In the genomic region with DNA sequence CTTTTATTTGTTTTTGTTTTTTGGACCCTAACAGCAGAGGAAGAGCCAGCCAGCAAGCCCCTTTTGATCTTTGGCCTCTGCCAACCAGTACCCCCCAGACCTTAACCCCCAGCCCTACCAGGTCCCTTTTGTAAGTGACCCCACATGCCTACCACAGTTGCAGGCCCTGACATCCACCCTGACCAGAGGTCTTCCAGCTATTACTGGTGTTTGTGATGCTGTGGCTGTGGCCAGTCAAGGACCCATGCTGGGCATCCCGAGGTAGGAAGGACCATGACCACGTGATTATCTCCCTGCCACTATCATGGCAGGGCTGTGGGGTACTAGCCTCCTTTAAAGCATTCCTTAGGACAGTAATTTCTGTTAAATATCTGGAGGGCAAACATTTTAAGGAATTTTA, we compare ENCODE assay signal across 21 cellular contexts. TPM values are rescaled to one million over a fixed set of nuclear protein-coding genes. Genes with fewer than 3 reads are reported as not detected.
DNase-seq lines count a peak whose midpoint lies in the region; ATAC-seq and TF ChIP-seq lines count a peak whose summit lies in the region.
"Had no signal": no experiment of that assay in that cellular context is flagged by ENCODE, and none has a peak within 500 bp of the region (broad histone marks: within the 10 kb centered on the region; RNA-seq: fewer than 3 reads in every experiment).

No MANE protein-coding gene starts in this region.

- H3K4me3 ChIP-seq in GM23248 (no peak overlapping the region), RWPE2 (ENCODE audit: severe bottlenecking) (no peak overlapping the region), osteoblast (ENCODE audit: insufficient read depth, low read length) (no peak overlapping the region)

- peak overlapping the region in 4 of 10 donors; percentile 5 to 83 (median 42) for H3K27ac Mint-ChIP-seq in naive thymus-derived CD8-positive, alpha-beta T cell
- H3K27ac Mint-ChIP-seq: IgD-negative memory B cell had no signal

- H3K36me3 ChIP-seq in GM23248 (ENCODE audit: low read depth) = peaks cover 15% of the 10 kb centered on the region; the same call in 1 of the 2 replicates
- H3K36me3 ChIP-seq in RWPE2 (ENCODE audit: low read depth) = peaks cover 70% of the 10 kb centered on the region
- H3K36me3 ChIP-seq in osteoblast (ENCODE audit: insufficient read depth, low read length) = peaks cover 25% of the 10 kb centered on the region

- DNase-seq in GM23248 = no peak
- DNase-seq in RWPE2 (ENCODE audit: low spot score) = no peak
- DNase-seq in foreskin keratinocyte = no peak
- no peak for DNase-seq in osteoblast (ENCODE audit: insufficient read length, low spot score, missing footprints)
- no peak for DNase-seq in naive thymus-derived CD8-positive, alpha-beta T cell
- DNase-seq in cortex of kidney (lab: John Stamatoyannopoulos, UW) = no peak
- DNase-seq: CD4-positive, CD25-positive, alpha-beta regulatory T cell; COR-L47; DMS79; GOT3; Kasumi-1; NCI-H1417 treated with DMSO at 0.1 percent for 48 hours; NCI-H187; NCI-H446; NCI-H526; OCI-M1; SHP77 had no signal

- H3K4me1 Mint-ChIP-seq in naive thymus-derived CD8-positive, alpha-beta T cell = peaks cover 35 to 82% (median 77%) of the 10 kb centered on the region in 4 donors

- in situ Hi-C loops in GM23248 (cut with MboI) = no loop called here

- H3K27me3 ChIP-seq in GM23248 (replicated peaks; ENCODE audit: insufficient read depth) (no peaks in the 10 kb centered on the region), RWPE2 (ENCODE audit: insufficient read depth, poor library complexity, severe bottlenecking) (no peaks in the 10 kb centered on the region), foreskin keratinocyte (no peaks in the 10 kb centered on the region), osteoblast (ENCODE audit: insufficient read depth, low read length) (no peaks in the 10 kb centered on the region)

- no peaks in the 10 kb centered on the region for H3K9me3 Mint-ChIP-seq in naive thymus-derived CD8-positive, alpha-beta T cell
- H3K9me3 Mint-ChIP-seq: IgD-negative memory B cell had no signal

- no peak for ATAC-seq in RWPE2 (ENCODE audit: low read depth)
- ATAC-seq in foreskin keratinocyte = no peak
- ATAC-seq in naive thymus-derived CD8-positive, alpha-beta T cell = no peak
- ATAC-seq in HG03565 (IDR thresholded peaks at IDR 0.05; ENCODE audit: unreplicated experiment) = no peak
- no peak for ATAC-seq in GM19324 (IDR thresholded peaks at IDR 0.05; ENCODE audit: low FRiP score, unreplicated experiment)
- ATAC-seq: HCT116 had no signal

- no peaks in the 10 kb centered on the region for H3K27me3 Mint-ChIP-seq in naive thymus-derived CD8-positive, alpha-beta T cell
- H3K27me3 Mint-ChIP-seq: CD4-positive, CD25-positive, alpha-beta regulatory T cell; IgD-negative memory B cell had no signal

- H3K36me3 Mint-ChIP-seq in naive thymus-derived CD8-positive, alpha-beta T cell = peaks cover 0 to 80% (median 5%) of the 10 kb centered on the region in 3 donors

- peaks cover 100% of the 10 kb centered on the region for H3K79me2 ChIP-seq in GM23248 (ENCODE audit: insufficient read depth)
- H3K79me2 ChIP-seq in osteoblast (ENCODE audit: insufficient read depth, low read length) = peaks cover 97% of the 10 kb centered on the region

- H3K4me2 ChIP-seq in GM23248 (ENCODE audit: unreplicated experiment) = no peak overlapping the region
- no peak overlapping the region for H3K4me2 ChIP-seq in osteoblast (ENCODE audit: insufficient read depth, low read length)

- H3K9me3 ChIP-seq in GM23248 (ENCODE audit: low read depth) = no peaks in the 10 kb centered on the region
- peaks cover 3% of the 10 kb centered on the region for H3K9me3 ChIP-seq in RWPE2 (ENCODE audit: severe bottlenecking)
- H3K9me3 ChIP-seq in osteoblast (ENCODE audit: low read depth, low read length) = no peaks in the 10 kb centered on the region

- POLR2A ChIA-PET in naive thymus-derived CD8-positive, alpha-beta T cell (lab: Charles Lee) = interaction anchor here (0.7 to 3.1 kb wide), 3 partner anchors 8 to 18 kb away, joined by 3 to 17 read pairs (median 5); a partner anchor contains a TSS

- peak overlapping the region in 2 of 10 donors; percentile 10 to 43 for H3K4me3 Mint-ChIP-seq in naive thymus-derived CD8-positive, alpha-beta T cell
- H3K4me3 Mint-ChIP-seq: IgD-negative memory B cell had no signal

- no peak overlapping the region for H2AFZ ChIP-seq in GM23248
- H2AFZ ChIP-seq in osteoblast (ENCODE audit: low read length) = no peak overlapping the region

- H3K9me2 ChIP-seq in GM23248 (ENCODE audit: insufficient read depth) = no peaks in the 10 kb centered on the region

- no peak overlapping the region for H3K9ac ChIP-seq in GM23248

- 75 to 84% methylated on average over 2 of the region's 2 CpGs for WGBS in GM23248 (ENCODE audit: low coverage in 1 of 2, low lambda C conversion rate in 2 of 2, missing lambda C conversion rate in 2 of 2), 2 experiments

- TF ChIP-seq CTCF in RWPE2 (IDR thresholded peaks at IDR 0.05; ENCODE audit: poor library complexity, severe bottlenecking) = no peak
- no peak for TF ChIP-seq CTCF in foreskin keratinocyte (conservative IDR thresholded peaks at IDR 0.05)
- TF ChIP-seq CTCF in osteoblast (IDR thresholded peaks at IDR 0.05; ENCODE audit: extremely low read depth, low read depth, low read length) = no peak

- H4K20me1 ChIP-seq in GM23248 (ENCODE audit: insufficient read depth) = peaks cover 7% of the 10 kb centered on the region; the same call in 1 of the 2 replicates
- H4K20me1 ChIP-seq in osteoblast (ENCODE audit: insufficient read depth, low read length) = peaks cover 79% of the 10 kb centered on the region

- H3F3A ChIP-seq in GM23248 (ENCODE audit: insufficient read depth) = peaks cover 43% of the 10 kb centered on the region

- peaks cover 40% of the 10 kb centered on the region for H3K4me1 ChIP-seq in GM23248 (ENCODE audit: insufficient read depth)
- peaks cover 50% of the 10 kb centered on the region for H3K4me1 ChIP-seq in RWPE2 (ENCODE audit: insufficient read depth, poor library complexity, severe bottlenecking)
- peaks cover 46% of the 10 kb centered on the region for H3K4me1 ChIP-seq in foreskin keratinocyte
- peaks cover 35% of the 10 kb centered on the region for H3K4me1 ChIP-seq in osteoblast (ENCODE audit: insufficient read depth, low read length)

- H3K27ac ChIP-seq in GM23248 (peak overlapping the region; percentile 34), RWPE2 (ENCODE audit: poor library complexity, severe bottlenecking) (peak overlapping the region; percentile 98), foreskin keratinocyte (peak overlapping the region; percentile 73), osteoblast (ENCODE audit: low read depth, low read length) (peak overlapping the region; percentile 39)

RNA-seq across cellular contexts. Expression of a gene that starts 9.0 kb away (rescaled TPM):
- 40.0 and 40.2 TPM in 2 replicates for total RNA-seq in GM23248 (2014; rRNA removed; shearing (Covaris generic))
- 69.4 and 69.7 TPM in 2 replicates for polyA plus RNA-seq in GM23248 (2016; fragmentation: Nextera tagmentation; extraction: Ambion mirVana)
- total RNA-seq in foreskin keratinocyte = 49.3 and 61.4 TPM in 2 replicates
- 60.0 and 71.4 TPM in 2 replicates for polyA plus RNA-seq in foreskin keratinocyte
- total RNA-seq in osteoblast = 36.9 and 49.8 TPM in 2 replicates
- total RNA-seq in naive thymus-derived CD8-positive, alpha-beta T cell = 100 to 1,000 TPM; 308 to 327 TPM
- polyA plus RNA-seq in naive thymus-derived CD8-positive, alpha-beta T cell = 10 to 100 TPM; 25.4 to 85.2 (median 38.2) TPM

RNA-seq across cellular contexts. Expression of a gene that starts 20.8 kb away (rescaled TPM):
- 37.7 and 41.3 TPM in 2 replicates for total RNA-seq in GM23248 (2014; rRNA removed; shearing (Covaris generic))
- polyA plus RNA-seq in GM23248 (2016; fragmentation: Nextera tagmentation; extraction: Ambion mirVana) (19.0 and 20.0 TPM in 2 replicates), foreskin keratinocyte (10.7 and 12.5 TPM in 2 replicates)
- total RNA-seq in foreskin keratinocyte (12.4 and 14.3 TPM in 2 replicates), osteoblast (36.9 and 46.6 TPM in 2 replicates)
- total RNA-seq in naive thymus-derived CD8-positive, alpha-beta T cell = 10 to 100 TPM; 65.0 to 71.9 TPM
- polyA plus RNA-seq in naive thymus-derived CD8-positive, alpha-beta T cell = 10 to 100 TPM; 16.1 to 25.4 (median 20.0) TPM

Comparison
In these comparisons a context has a peak if more than half of its experiments do, and no peak if none do; other contexts are left out.
1. H3K27ac ChIP-seq: peak in every context shown above with its lines; median percentile 98 in RWPE2; 73 in foreskin keratinocyte; 39 in osteoblast; 34 in GM23248.